16 cellular contexts compared by ENCODE assay signal in genomic region chr3:99713440-99713839, GRCh38.
"Had no signal": no experiment of that assay in that cellular context is flagged by ENCODE, and none has a peak within 500 bp of the region (broad histone marks: within the 10 kb centered on the region; RNA-seq: fewer than 3 reads in every experiment).

No MANE protein-coding gene starts in this region.

- H3K27ac Mint-ChIP-seq: activated CD4-positive, alpha-beta memory T cell treated with anti-CD3 and anti-CD28 coated beads, Interleukin-2, amount 10 ng/mL, durations not matched to agents 7 days and 5 days; activated CD4-positive, alpha-beta T cell treated with anti-CD3 and anti-CD28 coated beads for 36 hours; activated naive CD8-positive, alpha-beta T cell treated with anti-CD3 and anti-CD28 coated beads, Interleukin-2, amount 10 ng/mL, durations not matched to agents 7 days and 5 days; neural progenitor cell; T-cell had no signal

- H3K9me3 ChIP-seq: heart left ventricle, stomach, vagina had no signal

- DNase-seq: activated CD4-positive, alpha-beta memory T cell treated with anti-CD3 and anti-CD28 coated beads, Interleukin-2, amount 10 ng/mL, durations not matched to agents 7 days and 5 days; activated CD4-positive, alpha-beta T cell treated with anti-CD3 and anti-CD28 coated beads for 36 hours; activated CD8-positive, alpha-beta memory T cell treated with anti-CD3 and anti-CD28 coated beads, Interleukin-2, amount 50 U/mL, for 4 hours; activated naive CD8-positive, alpha-beta T cell treated with anti-CD3 and anti-CD28 coated beads, Interleukin-2, amount 10 ng/mL, durations not matched to agents 7 days and 5 days; caudate nucleus; heart left ventricle; islet precursor cell; stomach; T-cell; T1000 had no signal

- H3K9me3 Mint-ChIP-seq: activated CD4-positive, alpha-beta memory T cell treated with anti-CD3 and anti-CD28 coated beads, Interleukin-2, amount 10 ng/mL, durations not matched to agents 7 days and 5 days; activated naive CD8-positive, alpha-beta T cell treated with anti-CD3 and anti-CD28 coated beads, Interleukin-2, amount 10 ng/mL, durations not matched to agents 7 days and 5 days; neural progenitor cell; T-cell had no signal

- ATAC-seq: activated CD4-positive, alpha-beta T cell treated with anti-CD3 and anti-CD28 coated beads for 36 hours; left lobe of liver; T-cell had no signal

- H3K36me3 Mint-ChIP-seq: activated naive CD8-positive, alpha-beta T cell treated with anti-CD3 and anti-CD28 coated beads, Interleukin-2, amount 10 ng/mL, durations not matched to agents 7 days and 5 days; neural progenitor cell; T-cell had no signal

- H3K4me3 Mint-ChIP-seq: activated CD4-positive, alpha-beta memory T cell treated with anti-CD3 and anti-CD28 coated beads, Interleukin-2, amount 10 ng/mL, durations not matched to agents 7 days and 5 days; activated CD4-positive, alpha-beta T cell treated with anti-CD3 and anti-CD28 coated beads for 36 hours; activated naive CD8-positive, alpha-beta T cell treated with anti-CD3 and anti-CD28 coated beads, Interleukin-2, amount 10 ng/mL, durations not matched to agents 7 days and 5 days; neural progenitor cell; T-cell had no signal

- H3K4me3 ChIP-seq: heart left ventricle, neural progenitor cell, skin epidermis, stomach, vagina had no signal

- H3K27me3 ChIP-seq: heart left ventricle, neural progenitor cell, vagina had no signal

- H3K36me3 ChIP-seq: heart left ventricle, neural progenitor cell, stomach, vagina had no signal

- H3K4me1 ChIP-seq: parathyroid adenoma, stomach, vagina had no signal

- H3K27ac ChIP-seq: heart left ventricle, neural progenitor cell, parathyroid adenoma, skin epidermis, stomach, vagina, VCaP had no signal

- H3K4me1 Mint-ChIP-seq: activated CD4-positive, alpha-beta memory T cell treated with anti-CD3 and anti-CD28 coated beads, Interleukin-2, amount 10 ng/mL, durations not matched to agents 7 days and 5 days; activated CD4-positive, alpha-beta T cell treated with anti-CD3 and anti-CD28 coated beads for 36 hours; activated naive CD8-positive, alpha-beta T cell treated with anti-CD3 and anti-CD28 coated beads, Interleukin-2, amount 10 ng/mL, durations not matched to agents 7 days and 5 days; T-cell had no signal
